8 cellular contexts compared by ENCODE assay signal in genomic region chr2:159615187-159615935, GRCh38. TPM values are rescaled to one million over a fixed set of nuclear protein-coding genes. Genes with fewer than 3 reads are reported as not detected.
DNase-seq lines count a peak whose midpoint lies in the region; ATAC-seq and TF ChIP-seq lines count a peak whose summit lies in the region.

No MANE protein-coding gene starts in this region.

- no peaks in the 10 kb centered on the region for H3K9me3 Mint-ChIP-seq in activated CD4-positive, alpha-beta T cell treated with anti-CD3 and anti-CD28 coated beads, Interleukin-2, amount 10 ng/mL, durations not matched to agents 24 days and 14 days

- H3K9me3 ChIP-seq in left lung, result no peaks in the 10 kb centered on the region

- H3K36me3 Mint-ChIP-seq in activated CD4-positive, alpha-beta T cell treated with anti-CD3 and anti-CD28 coated beads, Interleukin-2, amount 10 ng/mL, durations not matched to agents 24 days and 14 days (ENCODE audit: low read depth), result no peaks in the 10 kb centered on the region

- no peaks in the 10 kb centered on the region for H3K27me3 ChIP-seq in dorsolateral prefrontal cortex
- H3K27me3 ChIP-seq in left lung, result no peaks in the 10 kb centered on the region

- ATAC-seq in HG03432 (IDR thresholded peaks at IDR 0.05; ENCODE audit: unreplicated experiment), result peak; percentile 79
- ATAC-seq in left lung, result peak; percentile 94

- H3K27me3 Mint-ChIP-seq in activated CD4-positive, alpha-beta T cell treated with anti-CD3 and anti-CD28 coated beads, Interleukin-2, amount 10 ng/mL, durations not matched to agents 24 days and 14 days, result peaks cover 35% of the 10 kb centered on the region

- peaks cover 11% of the 10 kb centered on the region for H3K4me1 Mint-ChIP-seq in activated CD4-positive, alpha-beta T cell treated with anti-CD3 and anti-CD28 coated beads, Interleukin-2, amount 10 ng/mL, durations not matched to agents 24 days and 14 days

- peak overlapping the region; percentile 80 for H3K4me3 Mint-ChIP-seq in activated CD4-positive, alpha-beta T cell treated with anti-CD3 and anti-CD28 coated beads, Interleukin-2, amount 10 ng/mL, durations not matched to agents 24 days and 14 days

- TF ChIP-seq CTCF in dorsolateral prefrontal cortex (IDR thresholded peaks at IDR 0.05 in 54 of 56, conservative IDR thresholded peaks at IDR 0.05 in 2 of 56; ENCODE audit: low read depth in 1 of 56, partially characterized antibody in 56 of 56) (peak in 4 of 56 donors; percentile 6 to 15 (median 10)), left lung (IDR thresholded peaks at IDR 0.05) (no peak)

- H3K4me1 ChIP-seq in left lung, result peaks cover 7 to 62% of the 10 kb centered on the region in 2 donors

- H3K4me3 ChIP-seq in dorsolateral prefrontal cortex (peak overlapping the region; percentile 64 to 96 (median 79)), left lung (peak overlapping the region; percentile 54 to 67)

- peak overlapping the region; percentile 70 for H3K27ac Mint-ChIP-seq in activated CD4-positive, alpha-beta T cell treated with anti-CD3 and anti-CD28 coated beads, Interleukin-2, amount 10 ng/mL, durations not matched to agents 24 days and 14 days

- peak; percentile 39 to 92 (median 84) for DNase-seq in C1 segment of cervical spinal cord (lab: John Stamatoyannopoulos, UW)
- peak; percentile 29 for DNase-seq in GM19240 (ENCODE audit: insufficient read length, low spot score)
- peak; percentile 73 for DNase-seq in NCI-H510A treated with DMSO at 0.1 percent for 48 hours (lab: John Stamatoyannopoulos, UW)
- DNase-seq in activated CD4-positive, alpha-beta T cell treated with anti-CD3 and anti-CD28 coated beads, Interleukin-2, amount 10 ng/mL, durations not matched to agents 24 days and 14 days, result peak; percentile 79
- DNase-seq in dorsolateral prefrontal cortex, result peak; percentile 57 to 89 (median 80)
- peak; percentile 94 for DNase-seq in left lung
- peak; percentile 16 to 22 for DNase-seq in stimulated activated CD4-positive, alpha-beta T cell treated with anti-CD3 and anti-CD28 coated beads, Interleukin-2, amount 100 ng/mL, for 48 hours

- no peaks in the 10 kb centered on the region for H3K36me3 ChIP-seq in left lung

- H3K27ac ChIP-seq in dorsolateral prefrontal cortex, result peak overlapping the region; percentile 87 to 100 (median 98)
- H3K27ac ChIP-seq in left lung, result peak overlapping the region; percentile 99

- intact Hi-C loops in activated CD4-positive, alpha-beta T cell treated with anti-CD3 and anti-CD28 coated beads, Interleukin-2, amount 10 ng/mL, durations not matched to agents 24 days and 14 days (cut with micrococcal nuclease), result loop anchor here (2.0 kb wide), 1 partner anchor 97 kb away; the partner anchor contains the start of gene MARCHF7
- intact Hi-C loops in dorsolateral prefrontal cortex (cut with DNase I) (loop anchor here (1.0 to 10.0 kb wide), 3 partner anchors 97 to 331 kb away; partner anchors contain the start of genes MARCHF7 (in 2 of the 2) and WDSUB1 (in 1 of the 2)), left lung (cut with DNase I) (no loop called here)

RNA-seq across cellular contexts. Expression of gene BAZ2B, which starts 1.0 kb away (rescaled TPM):
- 3.8 and 4.2 TPM in 2 replicates for total RNA-seq in activated CD4-positive, alpha-beta T cell treated with anti-CD3 and anti-CD28 coated beads, Interleukin-2, amount 10 ng/mL, durations not matched to agents 24 days and 14 days
- total RNA-seq in dorsolateral prefrontal cortex (100 to 1,000 TPM in 118 of 120 experiments, 10 to 100 TPM in 2; 73.4 to 236 (median 142) TPM), left lung (10 to 100 TPM; 60.0 to 76.2 TPM)

Comparison
In these comparisons a context has a peak if more than half of its experiments do, and no peak if none do; other contexts are left out.
1. Peak in every context shown above with its lines: DNase-seq, ATAC-seq, H3K4me3 ChIP-seq and H3K27ac ChIP-seq.
2. DNase-seq: peak in every context shown above with its lines; median percentile 94 in left lung; 84 in C1 segment of cervical spinal cord; 80 in dorsolateral prefrontal cortex; 79 in activated CD4-positive, alpha-beta T cell treated with anti-CD3 and anti-CD28 coated beads, Interleukin-2, amount 10 ng/mL, durations not matched to agents 24 days and 14 days; 73 in NCI-H510A treated with DMSO at 0.1 percent for 48 hours; 29 in GM19240; 19 in stimulated activated CD4-positive, alpha-beta T cell treated with anti-CD3 and anti-CD28 coated beads, Interleukin-2, amount 100 ng/mL, for 48 hours.
3. RNA of gene BAZ2B, which starts 1.0 kb away (total RNA-seq): 73.4 to 236 TPM in dorsolateral prefrontal cortex and 60.0 to 76.2 TPM in left lung; 3.8 to 4.2 TPM in activated CD4-positive, alpha-beta T cell treated with anti-CD3 and anti-CD28 coated beads, Interleukin-2, amount 10 ng/mL, durations not matched to agents 24 days and 14 days; every median in the first group is over 10 times any median in the second.
4. intact Hi-C loops: an anchor here in activated CD4-positive, alpha-beta T cell treated with anti-CD3 and anti-CD28 coated beads, Interleukin-2, amount 10 ng/mL, durations not matched to agents 24 days and 14 days (2.0 kb wide) and dorsolateral prefrontal cortex (1.0 to 10.0 kb wide); none called in left lung.